ENCODE assay signal across 13 cellular contexts in genomic region chr7:19587291-19587690, GRCh38.
DNase-seq lines count a peak whose midpoint lies in the region; ATAC-seq and TF ChIP-seq lines count a peak whose summit lies in the region.
"Had no signal": no experiment of that assay in that cellular context is flagged by ENCODE, and none has a peak within 500 bp of the region (broad histone marks: within the 10 kb centered on the region; RNA-seq: fewer than 3 reads in every experiment).

No MANE protein-coding gene starts in this region.

- H3K9me3 Mint-ChIP-seq in naive thymus-derived CD4-positive, alpha-beta T cell = peaks cover 0 to 12% (median 0%) of the 10 kb centered on the region in 11 donors

- H3K4me1 Mint-ChIP-seq in naive thymus-derived CD4-positive, alpha-beta T cell = no peaks in the 10 kb centered on the region
- H3K4me1 Mint-ChIP-seq: CD4-positive, alpha-beta memory T cell had no signal

- H3K4me3 Mint-ChIP-seq in naive thymus-derived CD4-positive, alpha-beta T cell = no peak overlapping the region
- H3K4me3 Mint-ChIP-seq: CD4-positive, alpha-beta memory T cell had no signal

- no peaks in the 10 kb centered on the region for H3K79me2 ChIP-seq in OCI-LY7 (ENCODE audit: insufficient read depth, low read depth, low read length)

- DNase-seq in ELR (ENCODE audit: low read depth) = peak; percentile 38
- DNase-seq in SW480 (ENCODE audit: low spot score) = peak; percentile 46
- no peak for DNase-seq in activated CD4-positive, alpha-beta T cell treated with anti-CD3 and anti-CD28 coated beads for 4 hours
- DNase-seq in naive thymus-derived CD4-positive, alpha-beta T cell = no peak
- DNase-seq in OCI-LY7 (ENCODE audit: low spot score) = no peak
- DNase-seq: activated gamma-delta T cell treated with Interleukin-2 at 50 U/mL for 16 hours; CD4-positive, alpha-beta memory T cell; hypothalamus; NCI-H510A; testis had no signal

- TF ChIP-seq CTCF in OCI-LY7 (conservative IDR thresholded peaks at IDR 0.05; ENCODE audit: low read length) = no peak

- H3K9me2 ChIP-seq in OCI-LY7 (ENCODE audit: insufficient read depth, low read length) = no peaks in the 10 kb centered on the region

- H3K9me3 ChIP-seq in naive thymus-derived CD4-positive, alpha-beta T cell (ENCODE audit: control insufficient read depth in 2 of 3, low read length in 3 of 3) = no peaks in the 10 kb centered on the region
- H3K9me3 ChIP-seq in OCI-LY7 (ENCODE audit: low read length) = no peaks in the 10 kb centered on the region
- H3K9me3 ChIP-seq: testis had no signal

- no peaks in the 10 kb centered on the region for H3K36me3 Mint-ChIP-seq in naive thymus-derived CD4-positive, alpha-beta T cell
- H3K36me3 Mint-ChIP-seq: CD4-positive, alpha-beta memory T cell had no signal

- no peak overlapping the region for H2AFZ ChIP-seq in OCI-LY7 (ENCODE audit: low read length)

- CTCF ChIA-PET in naive thymus-derived CD4-positive, alpha-beta T cell (lab: Charles Lee) = no interaction called here
- CTCF ChIA-PET in OCI-LY7 (lab: Charles Lee; ENCODE audit: unreplicated experiment) = no interaction called here

- POLR2A ChIA-PET in naive thymus-derived CD4-positive, alpha-beta T cell (lab: Charles Lee) = no interaction called here
- POLR2A ChIA-PET in OCI-LY7 (lab: Charles Lee) = interaction anchor here (0.7 kb wide), 1 partner anchor 1425 kb away, joined by 3 read pairs; no protein-coding TSS in a partner anchor

- ATAC-seq in GM19351 (IDR thresholded peaks at IDR 0.05; ENCODE audit: unreplicated experiment) = peak; percentile 93
- peak; percentile 62 for ATAC-seq in HG03097 (IDR thresholded peaks at IDR 0.05; ENCODE audit: low FRiP score, unreplicated experiment)
- ATAC-seq in naive thymus-derived CD4-positive, alpha-beta T cell = no peak
- ATAC-seq in GM21528 (IDR thresholded peaks at IDR 0.05; ENCODE audit: low FRiP score, unreplicated experiment) = no peak

- H3K27ac Mint-ChIP-seq in naive thymus-derived CD4-positive, alpha-beta T cell = no peak overlapping the region
- H3K27ac Mint-ChIP-seq: CD4-positive, alpha-beta memory T cell had no signal

- H3K27ac ChIP-seq in naive thymus-derived CD4-positive, alpha-beta T cell (ENCODE audit: low read depth, low read length) = no peak overlapping the region
- H3K27ac ChIP-seq in OCI-LY7 (ENCODE audit: low read depth, low read length, poor library complexity, severe bottlenecking) = no peak overlapping the region
- H3K27ac ChIP-seq: testis had no signal

- H3K36me3 ChIP-seq in naive thymus-derived CD4-positive, alpha-beta T cell (ENCODE audit: control insufficient read depth in 2 of 3, insufficient read depth in 3 of 3, low read length in 3 of 3) = no peaks in the 10 kb centered on the region
- H3K36me3 ChIP-seq in OCI-LY7 (ENCODE audit: insufficient read depth, low read length) = no peaks in the 10 kb centered on the region

- H3K4me2 ChIP-seq in OCI-LY7 (ENCODE audit: low read length) = no peak overlapping the region

- no peaks in the 10 kb centered on the region for H3K4me1 ChIP-seq in naive thymus-derived CD4-positive, alpha-beta T cell (ENCODE audit: control insufficient read depth in 2 of 2, insufficient read depth in 2 of 2, low read length in 2 of 2)
- H3K4me1 ChIP-seq in OCI-LY7 (ENCODE audit: insufficient read depth, low read length, poor library complexity, severe bottlenecking) = no peaks in the 10 kb centered on the region
- H3K4me1 ChIP-seq: testis had no signal

- intact Hi-C loops in naive thymus-derived CD4-positive, alpha-beta T cell (cut with micrococcal nuclease) = no loop called here
- intact Hi-C loops in OCI-LY7 (cut with micrococcal nuclease; ENCODE audit: unreplicated experiment) = no loop called here

- no peak overlapping the region for H3K4me3 ChIP-seq in naive thymus-derived CD4-positive, alpha-beta T cell (ENCODE audit: low read length)
- H3K4me3 ChIP-seq in OCI-LY7 (ENCODE audit: low read depth, low read length, poor library complexity, severe bottlenecking) = no peak overlapping the region
- H3K4me3 ChIP-seq: testis had no signal

- no peaks in the 10 kb centered on the region for H3K27me3 Mint-ChIP-seq in naive thymus-derived CD4-positive, alpha-beta T cell
- H3K27me3 Mint-ChIP-seq: CD4-positive, alpha-beta memory T cell had no signal

- no TSS peak for BruUV-seq in OCI-LY7 (replicated peaks; lab: Mats Ljungman, UMichigan)

- H3K27me3 ChIP-seq in naive thymus-derived CD4-positive, alpha-beta T cell (ENCODE audit: control insufficient read depth in 2 of 2, insufficient read depth in 2 of 2, low read length in 2 of 2) = no peaks in the 10 kb centered on the region
- H3K27me3 ChIP-seq: testis had no signal

- H4K20me1 ChIP-seq in OCI-LY7 (ENCODE audit: insufficient read depth, low read length) = no peaks in the 10 kb centered on the region

Comparison
In these comparisons a context has a peak if more than half of its experiments do, and no peak if none do; other contexts are left out.
1. DNase-seq: peak in ELR (single experiment) and SW480 (single experiment); none in activated CD4-positive, alpha-beta T cell treated with anti-CD3 and anti-CD28 coated beads for 4 hours (0 of 2), naive thymus-derived CD4-positive, alpha-beta T cell (0 of 9) and OCI-LY7 (single experiment).
2. ATAC-seq: peak in GM19351 (single experiment) and HG03097 (single experiment); none in naive thymus-derived CD4-positive, alpha-beta T cell (single experiment) and GM21528 (single experiment).